ENCODE assay signal across 6 cellular contexts in the genomic region with DNA sequence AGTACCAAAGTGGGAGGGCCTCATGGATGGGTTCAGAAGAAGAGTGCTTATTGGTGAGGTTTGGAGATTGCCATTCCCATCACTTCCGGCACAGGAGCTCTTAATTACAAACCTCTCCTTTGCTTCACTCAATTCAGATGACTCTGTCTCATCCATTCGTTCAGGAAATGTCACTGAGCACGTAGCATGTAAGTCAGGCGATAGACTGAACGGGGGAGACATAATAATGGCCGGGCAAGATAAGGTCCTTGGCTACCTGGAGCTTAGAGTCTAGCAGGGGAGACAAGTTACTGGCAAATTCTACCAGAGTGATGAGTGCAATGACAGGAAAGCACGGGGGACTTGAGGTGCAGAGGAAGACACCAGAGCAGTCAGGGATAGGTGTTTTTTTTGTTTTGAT. TPM values are rescaled to one million over a fixed set of nuclear protein-coding genes. Genes with fewer than 3 reads are reported as not detected.
"Had no signal": no experiment of that assay in that cellular context is flagged by ENCODE, and none has a peak within 500 bp of the region (broad histone marks: within the 10 kb centered on the region; RNA-seq: fewer than 3 reads in every experiment).

No MANE protein-coding gene starts in this region.

RNA-seq across cellular contexts. Expression of a gene that starts 11.0 kb away (rescaled TPM):
- total RNA-seq: GM23248, GM23338, H1, H4, H9, HFFc6 had no signal
- polyA plus RNA-seq: GM23248, GM23338, H1 had no signal

RNA-seq across cellular contexts. Expression of a gene that starts 14.9 kb away (rescaled TPM):
- total RNA-seq: H4 had no signal
